In the genomic region with DNA sequence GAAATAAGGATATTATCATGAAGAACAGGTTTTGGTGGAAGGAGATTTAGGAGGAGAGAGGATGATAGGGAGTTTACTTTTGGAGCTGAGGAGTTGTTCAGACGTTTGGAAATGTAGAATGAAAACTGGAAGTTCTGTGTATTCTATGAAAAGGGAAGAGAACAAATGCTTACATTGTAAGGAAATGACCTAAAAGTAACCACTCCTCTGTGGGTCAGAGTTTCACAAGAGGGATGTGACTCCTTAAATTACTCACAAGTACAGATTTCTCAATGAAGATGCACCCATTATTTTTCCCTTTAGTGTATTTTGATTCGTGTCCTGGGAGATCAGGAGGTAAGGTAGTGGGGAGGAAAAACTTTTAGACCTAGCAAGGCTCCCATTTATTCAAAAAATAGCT, we compare ENCODE assay signal across 15 cellular contexts. TPM values are rescaled to one million over a fixed set of nuclear protein-coding genes. Genes with fewer than 3 reads are reported as not detected.
A peak's percentile ranks its signal among the peaks of the same experiment; 100 is the strongest.
DNase-seq lines count a peak whose midpoint lies in the region; ATAC-seq, FAIRE-seq and TF ChIP-seq lines count a peak whose summit lies in the region.
"Had no signal": no experiment of that assay in that cellular context is flagged by ENCODE, and none has a peak within 500 bp of the region (broad histone marks: within the 10 kb centered on the region; RNA-seq: fewer than 3 reads in every experiment).

No MANE protein-coding gene starts in this region.

- H3K4me3 Mint-ChIP-seq in stimulated activated naive CD8-positive, alpha-beta T cell treated with anti-CD3 and anti-CD28 coated beads, Interleukin-15, Interleukin-2, amounts not matched to agents 100 ng/mL and 50 ng/mL, for 24 hours = peak overlapping the region; percentile 6
- H3K4me3 Mint-ChIP-seq in T-cell = peak overlapping the region in 2 of 3 donors; percentile 34 to 98
- H3K4me3 Mint-ChIP-seq: H9 had no signal

- no peaks in the 10 kb centered on the region for H3K36me3 ChIP-seq in BE2C
- H3K36me3 ChIP-seq: right atrium auricular region had no signal

- no peaks in the 10 kb centered on the region for H3K27me3 Mint-ChIP-seq in stimulated activated naive CD8-positive, alpha-beta T cell treated with anti-CD3 and anti-CD28 coated beads, Interleukin-15, Interleukin-2, amounts not matched to agents 100 ng/mL and 50 ng/mL, for 24 hours
- H3K27me3 Mint-ChIP-seq in T-cell = no peaks in the 10 kb centered on the region

- DNase-seq in stimulated activated naive CD8-positive, alpha-beta T cell treated with anti-CD3 and anti-CD28 coated beads, Interleukin-15, Interleukin-2, amounts not matched to agents 100 U/mL and 50 U/mL, for 24 hours = no peak
- no peak for DNase-seq in T-cell
- DNase-seq in foreskin fibroblast = peak; percentile 76 to 86
- DNase-seq in BE2C = no peak
- no peak for DNase-seq in frontal cortex (ENCODE audit: low spot score in 2 of 2)
- DNase-seq: activated T-cell treated with anti-CD3 and anti-CD28 coated beads, Interleukin-2, amount 50 U/mL, for 1 hour; effector CD8-positive, alpha-beta T cell; H9; stimulated activated naive CD4-positive, alpha-beta T cell had no signal

- H3K4me1 ChIP-seq in BE2C = peaks cover 2% of the 10 kb centered on the region

- no peaks in the 10 kb centered on the region for H3K9me3 Mint-ChIP-seq in stimulated activated naive CD8-positive, alpha-beta T cell treated with anti-CD3 and anti-CD28 coated beads, Interleukin-15, Interleukin-2, amounts not matched to agents 100 ng/mL and 50 ng/mL, for 24 hours
- peaks cover 0 to 2% (median 0%) of the 10 kb centered on the region in 3 donors for H3K9me3 Mint-ChIP-seq in T-cell

- ATAC-seq in stimulated activated naive CD8-positive, alpha-beta T cell treated with anti-CD3 and anti-CD28 coated beads, Interleukin-15, Interleukin-2, amounts not matched to agents 100 U/mL and 50 U/mL, for 24 hours = no peak
- ATAC-seq in T-cell (replicated peaks in 1 of 4) (no peak), GM19467 (IDR thresholded peaks at IDR 0.05; ENCODE audit: unreplicated experiment) (no peak), GM19023 (IDR thresholded peaks at IDR 0.05; ENCODE audit: unreplicated experiment) (no peak)

- no peaks in the 10 kb centered on the region for H3K9me3 ChIP-seq in BE2C
- H3K9me3 ChIP-seq: right atrium auricular region had no signal

- peaks cover 83% of the 10 kb centered on the region for H3K4me1 Mint-ChIP-seq in stimulated activated naive CD8-positive, alpha-beta T cell treated with anti-CD3 and anti-CD28 coated beads, Interleukin-15, Interleukin-2, amounts not matched to agents 100 ng/mL and 50 ng/mL, for 24 hours (ENCODE audit: low read depth)
- H3K4me1 Mint-ChIP-seq in T-cell = peaks cover 79 to 84% (median 79%) of the 10 kb centered on the region in 3 donors

- H3K36me3 Mint-ChIP-seq in stimulated activated naive CD8-positive, alpha-beta T cell treated with anti-CD3 and anti-CD28 coated beads, Interleukin-15, Interleukin-2, amounts not matched to agents 100 ng/mL and 50 ng/mL, for 24 hours (ENCODE audit: low read depth) = peaks cover 15% of the 10 kb centered on the region
- peaks cover 11% of the 10 kb centered on the region for H3K36me3 Mint-ChIP-seq in T-cell

- FAIRE-seq in frontal cortex (lab: Jason Lieb, UNC) = no peak

- no peak overlapping the region for H3K4me3 ChIP-seq in foreskin fibroblast (ENCODE audit: low read depth in 1 of 2, low read length in 2 of 2)
- H3K4me3 ChIP-seq in BE2C (ENCODE audit: low read depth, low read length) = no peak overlapping the region
- H3K4me3 ChIP-seq: BLaER1, right atrium auricular region had no signal

- POLR2A ChIA-PET in T-cell (lab: Charles Lee) = no interaction called here

- H3K27ac Mint-ChIP-seq in stimulated activated naive CD8-positive, alpha-beta T cell treated with anti-CD3 and anti-CD28 coated beads, Interleukin-15, Interleukin-2, amounts not matched to agents 100 ng/mL and 50 ng/mL, for 24 hours = no peak overlapping the region
- no peak overlapping the region for H3K27ac Mint-ChIP-seq in T-cell

- no peaks in the 10 kb centered on the region for H3K27me3 ChIP-seq in BE2C
- H3K27me3 ChIP-seq: BLaER1, right atrium auricular region had no signal

- no peak for TF ChIP-seq CTCF in foreskin fibroblast (IDR thresholded peaks at IDR 0.05; ENCODE audit: low read depth, low read length)
- no peak for TF ChIP-seq CTCF in BE2C (IDR thresholded peaks at IDR 0.05; ENCODE audit: low read depth, low read length)

- CTCF ChIA-PET in T-cell (lab: Charles Lee) = interaction anchor here (0.8 to 1.0 kb wide), 3 partner anchors 9 to 64 kb away, joined by 3 read pairs; no protein-coding TSS in a partner anchor

RNA-seq across cellular contexts. Expression of a gene that starts 4.0 kb away (rescaled TPM):
- total RNA-seq in T-cell (10 to 100 TPM; 45.0 to 55.8 (median 54.8) TPM), frontal cortex (113 TPM)
- 43.8 TPM for polyA plus RNA-seq in BE2C (2012; ENCODE audit: insufficient read depth, insufficient read length, low read depth)

RNA-seq across cellular contexts. Expression of a gene that starts 24.6 kb away (rescaled TPM):
- total RNA-seq in T-cell (not detected), frontal cortex (0.41 TPM)
- not detected for polyA plus RNA-seq in BE2C (2012; ENCODE audit: insufficient read depth, insufficient read length, low read depth)
- total RNA-seq: H9, kidney epithelial cell, right atrium auricular region had no signal

Comparison
In these comparisons a context has a peak if more than half of its experiments do, and no peak if none do; other contexts are left out.
1. DNase-seq: peak in foreskin fibroblast (2 of 2); none in stimulated activated naive CD8-positive, alpha-beta T cell treated with anti-CD3 and anti-CD28 coated beads, Interleukin-15, Interleukin-2, amounts not matched to agents 100 U/mL and 50 U/mL, for 24 hours (single experiment), T-cell (0 of 34), BE2C (single experiment) and frontal cortex (0 of 2).